In the genomic region with DNA sequence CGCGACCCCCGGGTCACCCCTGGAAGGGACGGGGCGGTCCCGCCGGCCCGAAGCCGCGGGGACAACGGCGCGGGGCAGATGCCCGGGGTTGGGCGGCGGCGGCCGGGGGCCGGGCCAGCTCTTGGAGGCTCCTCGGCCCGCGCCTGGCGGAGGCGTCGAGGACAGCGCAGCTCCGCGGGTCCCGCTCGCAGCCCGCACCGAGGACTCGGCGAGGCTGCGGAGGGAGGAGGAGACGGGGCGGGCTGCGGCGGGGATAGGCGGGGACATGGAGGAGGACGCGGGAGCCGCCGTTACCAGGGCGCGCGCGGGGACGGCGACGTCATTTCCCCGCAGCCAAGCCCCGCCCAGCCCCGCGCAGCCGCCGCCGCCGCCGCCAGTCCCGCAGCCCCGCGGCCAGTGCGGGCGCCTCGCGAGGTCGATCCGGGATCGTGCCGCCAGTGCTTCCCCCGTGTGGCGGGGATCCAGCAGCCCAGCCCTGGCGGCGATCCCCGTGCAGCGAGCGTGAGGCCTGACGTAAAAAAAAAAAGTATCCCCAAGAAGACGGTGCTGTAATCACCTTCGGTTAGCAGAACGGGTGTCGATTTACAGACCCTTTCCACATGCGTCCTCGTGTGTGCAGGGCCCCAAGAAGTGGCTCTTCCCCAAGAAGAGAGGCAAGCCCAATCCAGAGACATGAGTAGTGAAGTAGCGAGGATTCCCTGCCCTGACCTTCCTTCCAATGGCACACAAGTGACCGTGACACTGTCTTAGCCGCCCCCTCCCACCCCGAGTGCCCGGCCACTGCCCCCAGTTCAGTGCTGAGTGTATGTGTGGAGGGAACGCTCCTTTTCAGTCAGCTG, we compare ENCODE assay signal across 2 cellular contexts.
TF ChIP-seq lines count a peak whose summit lies in the region.

A gene with protein sequence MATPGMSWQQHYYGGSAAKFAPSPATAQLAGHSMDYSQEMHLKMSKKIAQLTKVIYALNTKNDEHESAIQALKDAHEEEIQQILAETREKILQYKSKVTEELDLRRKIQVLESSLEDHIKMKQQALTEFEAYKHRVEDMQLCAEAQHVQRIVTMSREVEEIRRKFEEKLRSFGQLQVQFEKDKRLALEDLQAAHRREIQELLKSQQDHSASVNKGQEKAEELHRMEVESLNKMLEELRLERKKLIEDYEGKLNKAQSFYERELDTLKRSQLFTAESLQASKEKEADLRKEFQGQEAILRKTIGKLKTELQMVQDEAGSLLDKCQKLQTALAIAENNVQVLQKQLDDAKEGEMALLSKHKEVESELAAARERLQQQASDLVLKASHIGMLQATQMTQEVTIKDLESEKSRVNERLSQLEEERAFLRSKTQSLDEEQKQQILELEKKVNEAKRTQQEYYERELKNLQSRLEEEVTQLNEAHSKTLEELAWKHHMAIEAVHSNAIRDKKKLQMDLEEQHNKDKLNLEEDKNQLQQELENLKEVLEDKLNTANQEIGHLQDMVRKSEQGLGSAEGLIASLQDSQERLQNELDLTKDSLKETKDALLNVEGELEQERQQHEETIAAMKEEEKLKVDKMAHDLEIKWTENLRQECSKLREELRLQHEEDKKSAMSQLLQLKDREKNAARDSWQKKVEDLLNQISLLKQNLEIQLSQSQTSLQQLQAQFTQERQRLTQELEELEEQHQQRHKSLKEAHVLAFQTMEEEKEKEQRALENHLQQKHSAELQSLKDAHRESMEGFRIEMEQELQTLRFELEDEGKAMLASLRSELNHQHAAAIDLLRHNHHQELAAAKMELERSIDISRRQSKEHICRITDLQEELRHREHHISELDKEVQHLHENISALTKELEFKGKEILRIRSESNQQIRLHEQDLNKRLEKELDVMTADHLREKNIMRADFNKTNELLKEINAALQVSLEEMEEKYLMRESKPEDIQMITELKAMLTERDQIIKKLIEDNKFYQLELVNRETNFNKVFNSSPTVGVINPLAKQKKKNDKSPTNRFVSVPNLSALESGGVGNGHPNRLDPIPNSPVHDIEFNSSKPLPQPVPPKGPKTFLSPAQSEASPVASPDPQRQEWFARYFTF (minus strand): TSS at position 216 of the 839 bp plus-strand sequence. CDS start 365 bp downstream, outside the sequence.

TF ChIP-seq in GM23338, 12 proteins besides CTCF, POLR2A, EP300 and RAD21 (continued from another document):
- TF ChIP-seq, protein P1, sequence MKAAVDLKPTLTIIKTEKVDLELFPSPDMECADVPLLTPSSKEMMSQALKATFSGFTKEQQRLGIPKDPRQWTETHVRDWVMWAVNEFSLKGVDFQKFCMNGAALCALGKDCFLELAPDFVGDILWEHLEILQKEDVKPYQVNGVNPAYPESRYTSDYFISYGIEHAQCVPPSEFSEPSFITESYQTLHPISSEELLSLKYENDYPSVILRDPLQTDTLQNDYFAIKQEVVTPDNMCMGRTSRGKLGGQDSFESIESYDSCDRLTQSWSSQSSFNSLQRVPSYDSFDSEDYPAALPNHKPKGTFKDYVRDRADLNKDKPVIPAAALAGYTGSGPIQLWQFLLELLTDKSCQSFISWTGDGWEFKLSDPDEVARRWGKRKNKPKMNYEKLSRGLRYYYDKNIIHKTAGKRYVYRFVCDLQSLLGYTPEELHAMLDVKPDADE (IDR thresholded peaks at IDR 0.05), result no peak
- TF ChIP-seq EZH2 (IDR thresholded peaks at IDR 0.05; ENCODE audit: low read depth, unreplicated experiment) (no peak), CREB1 (CRISPR knock-in tag; IDR thresholded peaks at IDR 0.05; ENCODE audit: low read depth) (peak; percentile 57; the same call in 1 of the 2 replicates), POLR2AphosphoS5 (IDR thresholded peaks at IDR 0.05; ENCODE audit: low read depth) (peak; percentile 50), NANOG (IDR thresholded peaks at IDR 0.05; ENCODE audit: borderline replicate concordance) (no peak)
- TF ChIP-seq, protein P2, sequence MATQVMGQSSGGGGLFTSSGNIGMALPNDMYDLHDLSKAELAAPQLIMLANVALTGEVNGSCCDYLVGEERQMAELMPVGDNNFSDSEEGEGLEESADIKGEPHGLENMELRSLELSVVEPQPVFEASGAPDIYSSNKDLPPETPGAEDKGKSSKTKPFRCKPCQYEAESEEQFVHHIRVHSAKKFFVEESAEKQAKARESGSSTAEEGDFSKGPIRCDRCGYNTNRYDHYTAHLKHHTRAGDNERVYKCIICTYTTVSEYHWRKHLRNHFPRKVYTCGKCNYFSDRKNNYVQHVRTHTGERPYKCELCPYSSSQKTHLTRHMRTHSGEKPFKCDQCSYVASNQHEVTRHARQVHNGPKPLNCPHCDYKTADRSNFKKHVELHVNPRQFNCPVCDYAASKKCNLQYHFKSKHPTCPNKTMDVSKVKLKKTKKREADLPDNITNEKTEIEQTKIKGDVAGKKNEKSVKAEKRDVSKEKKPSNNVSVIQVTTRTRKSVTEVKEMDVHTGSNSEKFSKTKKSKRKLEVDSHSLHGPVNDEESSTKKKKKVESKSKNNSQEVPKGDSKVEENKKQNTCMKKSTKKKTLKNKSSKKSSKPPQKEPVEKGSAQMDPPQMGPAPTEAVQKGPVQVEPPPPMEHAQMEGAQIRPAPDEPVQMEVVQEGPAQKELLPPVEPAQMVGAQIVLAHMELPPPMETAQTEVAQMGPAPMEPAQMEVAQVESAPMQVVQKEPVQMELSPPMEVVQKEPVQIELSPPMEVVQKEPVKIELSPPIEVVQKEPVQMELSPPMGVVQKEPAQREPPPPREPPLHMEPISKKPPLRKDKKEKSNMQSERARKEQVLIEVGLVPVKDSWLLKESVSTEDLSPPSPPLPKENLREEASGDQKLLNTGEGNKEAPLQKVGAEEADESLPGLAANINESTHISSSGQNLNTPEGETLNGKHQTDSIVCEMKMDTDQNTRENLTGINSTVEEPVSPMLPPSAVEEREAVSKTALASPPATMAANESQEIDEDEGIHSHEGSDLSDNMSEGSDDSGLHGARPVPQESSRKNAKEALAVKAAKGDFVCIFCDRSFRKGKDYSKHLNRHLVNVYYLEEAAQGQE (IDR thresholded peaks at IDR 0.05; ENCODE audit: unreplicated experiment), result no peak

TF ChIP-seq in SK-N-SH treated with all-trans-retinoic acid at 6 μM for 48 hours, 23 proteins besides CTCF, POLR2A, EP300 and RAD21 (continued from another document):
- TF ChIP-seq, protein P3, sequence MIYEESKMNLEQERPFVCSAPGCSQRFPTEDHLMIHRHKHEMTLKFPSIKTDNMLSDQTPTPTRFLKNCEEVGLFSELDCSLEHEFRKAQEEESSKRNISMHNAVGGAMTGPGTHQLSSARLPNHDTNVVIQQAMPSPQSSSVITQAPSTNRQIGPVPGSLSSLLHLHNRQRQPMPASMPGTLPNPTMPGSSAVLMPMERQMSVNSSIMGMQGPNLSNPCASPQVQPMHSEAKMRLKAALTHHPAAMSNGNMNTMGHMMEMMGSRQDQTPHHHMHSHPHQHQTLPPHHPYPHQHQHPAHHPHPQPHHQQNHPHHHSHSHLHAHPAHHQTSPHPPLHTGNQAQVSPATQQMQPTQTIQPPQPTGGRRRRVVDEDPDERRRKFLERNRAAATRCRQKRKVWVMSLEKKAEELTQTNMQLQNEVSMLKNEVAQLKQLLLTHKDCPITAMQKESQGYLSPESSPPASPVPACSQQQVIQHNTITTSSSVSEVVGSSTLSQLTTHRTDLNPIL (CRISPR knock-in tag; IDR thresholded peaks at IDR 0.05; ENCODE audit: low read depth), result no peak
- TF ChIP-seq RARB (CRISPR knock-in tag; IDR thresholded peaks at IDR 0.05) (no peak), ESRRG (CRISPR knock-in tag; IDR thresholded peaks at IDR 0.05) (no peak), BACH2 (CRISPR knock-in tag; IDR thresholded peaks at IDR 0.05; ENCODE audit: borderline replicate concordance) (no peak), ZNF8 (CRISPR knock-in tag; IDR thresholded peaks at IDR 0.05) (no peak), ZFP30 (CRISPR knock-in tag; IDR thresholded peaks at IDR 0.05) (no peak), ISL1 (CRISPR knock-in tag; IDR thresholded peaks at IDR 0.05) (no peak), SNAI2 (CRISPR knock-in tag; IDR thresholded peaks at IDR 0.05) (no peak), PPARA (CRISPR knock-in tag; IDR thresholded peaks at IDR 0.05; ENCODE audit: borderline replicate concordance) (no peak), OSR1 (CRISPR knock-in tag; IDR thresholded peaks at IDR 0.05) (no peak), ZNF70 (CRISPR knock-in tag; IDR thresholded peaks at IDR 0.05) (no peak), ZNF565 (CRISPR knock-in tag; conservative IDR thresholded peaks at IDR 0.05; ENCODE audit: low read depth) (no peak)
- TF ChIP-seq, protein P4, sequence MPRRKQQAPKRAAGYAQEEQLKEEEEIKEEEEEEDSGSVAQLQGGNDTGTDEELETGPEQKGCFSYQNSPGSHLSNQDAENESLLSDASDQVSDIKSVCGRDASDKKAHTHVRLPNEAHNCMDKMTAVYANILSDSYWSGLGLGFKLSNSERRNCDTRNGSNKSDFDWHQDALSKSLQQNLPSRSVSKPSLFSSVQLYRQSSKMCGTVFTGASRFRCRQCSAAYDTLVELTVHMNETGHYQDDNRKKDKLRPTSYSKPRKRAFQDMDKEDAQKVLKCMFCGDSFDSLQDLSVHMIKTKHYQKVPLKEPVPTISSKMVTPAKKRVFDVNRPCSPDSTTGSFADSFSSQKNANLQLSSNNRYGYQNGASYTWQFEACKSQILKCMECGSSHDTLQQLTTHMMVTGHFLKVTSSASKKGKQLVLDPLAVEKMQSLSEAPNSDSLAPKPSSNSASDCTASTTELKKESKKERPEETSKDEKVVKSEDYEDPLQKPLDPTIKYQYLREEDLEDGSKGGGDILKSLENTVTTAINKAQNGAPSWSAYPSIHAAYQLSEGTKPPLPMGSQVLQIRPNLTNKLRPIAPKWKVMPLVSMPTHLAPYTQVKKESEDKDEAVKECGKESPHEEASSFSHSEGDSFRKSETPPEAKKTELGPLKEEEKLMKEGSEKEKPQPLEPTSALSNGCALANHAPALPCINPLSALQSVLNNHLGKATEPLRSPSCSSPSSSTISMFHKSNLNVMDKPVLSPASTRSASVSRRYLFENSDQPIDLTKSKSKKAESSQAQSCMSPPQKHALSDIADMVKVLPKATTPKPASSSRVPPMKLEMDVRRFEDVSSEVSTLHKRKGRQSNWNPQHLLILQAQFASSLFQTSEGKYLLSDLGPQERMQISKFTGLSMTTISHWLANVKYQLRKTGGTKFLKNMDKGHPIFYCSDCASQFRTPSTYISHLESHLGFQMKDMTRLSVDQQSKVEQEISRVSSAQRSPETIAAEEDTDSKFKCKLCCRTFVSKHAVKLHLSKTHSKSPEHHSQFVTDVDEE (CRISPR knock-in tag; IDR thresholded peaks at IDR 0.05), result no peak
- TF ChIP-seq, protein P5, sequence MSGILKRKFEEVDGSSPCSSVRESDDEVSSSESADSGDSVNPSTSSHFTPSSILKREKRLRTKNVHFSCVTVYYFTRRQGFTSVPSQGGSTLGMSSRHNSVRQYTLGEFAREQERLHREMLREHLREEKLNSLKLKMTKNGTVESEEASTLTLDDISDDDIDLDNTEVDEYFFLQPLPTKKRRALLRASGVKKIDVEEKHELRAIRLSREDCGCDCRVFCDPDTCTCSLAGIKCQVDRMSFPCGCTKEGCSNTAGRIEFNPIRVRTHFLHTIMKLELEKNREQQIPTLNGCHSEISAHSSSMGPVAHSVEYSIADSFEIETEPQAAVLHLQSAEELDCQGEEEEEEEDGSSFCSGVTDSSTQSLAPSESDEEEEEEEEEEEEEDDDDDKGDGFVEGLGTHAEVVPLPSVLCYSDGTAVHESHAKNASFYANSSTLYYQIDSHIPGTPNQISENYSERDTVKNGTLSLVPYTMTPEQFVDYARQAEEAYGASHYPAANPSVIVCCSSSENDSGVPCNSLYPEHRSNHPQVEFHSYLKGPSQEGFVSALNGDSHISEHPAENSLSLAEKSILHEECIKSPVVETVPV (CRISPR knock-in tag; IDR thresholded peaks at IDR 0.05), result no peak
- TF ChIP-seq, protein P6, sequence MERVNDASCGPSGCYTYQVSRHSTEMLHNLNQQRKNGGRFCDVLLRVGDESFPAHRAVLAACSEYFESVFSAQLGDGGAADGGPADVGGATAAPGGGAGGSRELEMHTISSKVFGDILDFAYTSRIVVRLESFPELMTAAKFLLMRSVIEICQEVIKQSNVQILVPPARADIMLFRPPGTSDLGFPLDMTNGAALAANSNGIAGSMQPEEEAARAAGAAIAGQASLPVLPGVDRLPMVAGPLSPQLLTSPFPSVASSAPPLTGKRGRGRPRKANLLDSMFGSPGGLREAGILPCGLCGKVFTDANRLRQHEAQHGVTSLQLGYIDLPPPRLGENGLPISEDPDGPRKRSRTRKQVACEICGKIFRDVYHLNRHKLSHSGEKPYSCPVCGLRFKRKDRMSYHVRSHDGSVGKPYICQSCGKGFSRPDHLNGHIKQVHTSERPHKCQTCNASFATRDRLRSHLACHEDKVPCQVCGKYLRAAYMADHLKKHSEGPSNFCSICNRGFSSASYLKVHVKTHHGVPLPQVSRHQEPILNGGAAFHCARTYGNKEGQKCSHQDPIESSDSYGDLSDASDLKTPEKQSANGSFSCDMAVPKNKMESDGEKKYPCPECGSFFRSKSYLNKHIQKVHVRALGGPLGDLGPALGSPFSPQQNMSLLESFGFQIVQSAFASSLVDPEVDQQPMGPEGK (CRISPR knock-in tag; IDR thresholded peaks at IDR 0.05; ENCODE audit: borderline replicate concordance), result no peak
TF ChIP-seq in SK-N-SH treated with all-trans-retinoic acid at 6 μM for 48 hours: peak in this region for 0.
